In genomic region chr19:3401004-3401768, GRCh38 we compare ENCODE assay signal across 1 cellular context.
A peak's percentile ranks its signal among the peaks of the same experiment; 100 is the strongest.
TF ChIP-seq lines count a peak whose summit lies in the region.

No MANE protein-coding gene starts in this region.

TF ChIP-seq in K562, 482 proteins besides CTCF, POLR2A, EP300 and RAD21 (continued from another document):
- TF ChIP-seq, protein P1, sequence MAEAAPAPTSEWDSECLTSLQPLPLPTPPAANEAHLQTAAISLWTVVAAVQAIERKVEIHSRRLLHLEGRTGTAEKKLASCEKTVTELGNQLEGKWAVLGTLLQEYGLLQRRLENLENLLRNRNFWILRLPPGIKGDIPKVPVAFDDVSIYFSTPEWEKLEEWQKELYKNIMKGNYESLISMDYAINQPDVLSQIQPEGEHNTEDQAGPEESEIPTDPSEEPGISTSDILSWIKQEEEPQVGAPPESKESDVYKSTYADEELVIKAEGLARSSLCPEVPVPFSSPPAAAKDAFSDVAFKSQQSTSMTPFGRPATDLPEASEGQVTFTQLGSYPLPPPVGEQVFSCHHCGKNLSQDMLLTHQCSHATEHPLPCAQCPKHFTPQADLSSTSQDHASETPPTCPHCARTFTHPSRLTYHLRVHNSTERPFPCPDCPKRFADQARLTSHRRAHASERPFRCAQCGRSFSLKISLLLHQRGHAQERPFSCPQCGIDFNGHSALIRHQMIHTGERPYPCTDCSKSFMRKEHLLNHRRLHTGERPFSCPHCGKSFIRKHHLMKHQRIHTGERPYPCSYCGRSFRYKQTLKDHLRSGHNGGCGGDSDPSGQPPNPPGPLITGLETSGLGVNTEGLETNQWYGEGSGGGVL (CRISPR knock-in tag; IDR thresholded peaks at IDR 0.05) = no peak
- TF ChIP-seq RFX1 (IDR thresholded peaks at IDR 0.05) (no peak), BCOR (IDR thresholded peaks at IDR 0.05) (peak; percentile 93), USF2 (CRISPR knock-in tag; IDR thresholded peaks at IDR 0.05) (no peak)
- TF ChIP-seq, protein P2, sequence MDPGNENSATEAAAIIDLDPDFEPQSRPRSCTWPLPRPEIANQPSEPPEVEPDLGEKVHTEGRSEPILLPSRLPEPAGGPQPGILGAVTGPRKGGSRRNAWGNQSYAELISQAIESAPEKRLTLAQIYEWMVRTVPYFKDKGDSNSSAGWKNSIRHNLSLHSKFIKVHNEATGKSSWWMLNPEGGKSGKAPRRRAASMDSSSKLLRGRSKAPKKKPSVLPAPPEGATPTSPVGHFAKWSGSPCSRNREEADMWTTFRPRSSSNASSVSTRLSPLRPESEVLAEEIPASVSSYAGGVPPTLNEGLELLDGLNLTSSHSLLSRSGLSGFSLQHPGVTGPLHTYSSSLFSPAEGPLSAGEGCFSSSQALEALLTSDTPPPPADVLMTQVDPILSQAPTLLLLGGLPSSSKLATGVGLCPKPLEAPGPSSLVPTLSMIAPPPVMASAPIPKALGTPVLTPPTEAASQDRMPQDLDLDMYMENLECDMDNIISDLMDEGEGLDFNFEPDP (CRISPR knock-in tag; IDR thresholded peaks at IDR 0.05) = no peak
